Comparison of ENCODE assay signal across 32 cellular contexts in the genomic region with DNA sequence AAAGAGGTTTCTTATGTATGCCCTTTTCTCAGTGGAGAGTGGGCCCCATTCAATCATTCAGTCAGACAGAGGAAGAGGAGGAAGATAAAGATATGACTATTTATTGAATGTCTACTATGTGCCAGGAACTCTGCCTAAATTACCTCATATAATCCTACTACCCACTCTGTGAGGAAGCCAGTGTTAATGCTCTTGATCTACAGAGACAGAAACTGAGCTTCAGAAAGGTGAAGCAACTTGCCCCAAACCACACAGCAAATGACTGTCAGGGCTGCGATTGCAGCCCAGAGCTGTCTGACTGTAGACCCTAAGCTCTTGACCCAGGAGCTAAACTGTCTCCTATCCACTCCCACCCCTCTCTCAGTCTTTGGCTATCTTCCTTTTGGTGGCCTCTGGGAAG. TPM values are rescaled to one million over a fixed set of nuclear protein-coding genes. Genes with fewer than 3 reads are reported as not detected.
"Had no signal": no experiment of that assay in that cellular context is flagged by ENCODE, and none has a peak within 500 bp of the region (broad histone marks: within the 10 kb centered on the region; RNA-seq: fewer than 3 reads in every experiment).

No MANE protein-coding gene starts in this region.

- H3K4me3 Mint-ChIP-seq: activated B cell treated with CpG ODN at 0.5 μM for 24 hours; activated naive CD8-positive, alpha-beta T cell treated with anti-CD3 and anti-CD28 coated beads for 36 hours; activated T-cell treated with anti-CD3 and anti-CD28 coated beads, Interleukin-2, amount 50 U/mL, for 4 hours; effector memory CD8-positive, alpha-beta T cell; naive thymus-derived CD4-positive, alpha-beta T cell; T-cell; T-helper 2 cell treated with Interferon-gamma antibody and Interleukin-4, amounts not matched to agents 5 μg/mL and 100 μg/mL, for 36 hours had no signal

- H3K27ac ChIP-seq: adrenal gland, brain microvascular endothelial cell, coronary artery, gastrocnemius medialis, hepatocyte, ovary, skin epidermis, stomach, thyroid gland, upper lobe of left lung, vagina had no signal

- H3K27ac Mint-ChIP-seq: activated B cell treated with CpG ODN at 0.5 μM for 24 hours; activated naive CD8-positive, alpha-beta T cell treated with anti-CD3 and anti-CD28 coated beads for 36 hours; effector memory CD8-positive, alpha-beta T cell; naive thymus-derived CD4-positive, alpha-beta T cell; progenitor cell of endocrine pancreas; T-cell; T-helper 2 cell treated with Interferon-gamma antibody and Interleukin-4, amounts not matched to agents 5 μg/mL and 100 μg/mL, for 36 hours had no signal

- H3K9me3 Mint-ChIP-seq: activated B cell treated with CpG ODN at 0.5 μM for 24 hours; activated naive CD8-positive, alpha-beta T cell treated with anti-CD3 and anti-CD28 coated beads for 36 hours; activated T-cell treated with anti-CD3 and anti-CD28 coated beads, Interleukin-2, amount 50 U/mL, for 4 hours; effector memory CD8-positive, alpha-beta T cell; T-cell; T-helper 2 cell treated with Interferon-gamma antibody and Interleukin-4, amounts not matched to agents 5 μg/mL and 100 μg/mL, for 36 hours had no signal

- H3K27me3 ChIP-seq: dorsolateral prefrontal cortex, ovary, thyroid gland, vagina had no signal

- H3K9me3 ChIP-seq: adrenal gland, gastrocnemius medialis, ovary, stomach, thyroid gland, upper lobe of left lung, vagina had no signal

- DNase-seq: activated B cell treated with CpG ODN at 0.5 μM for 24 hours; activated CD4-positive, alpha-beta T cell treated with anti-CD3 and anti-CD28 coated beads, Interleukin-2, amount 50 U/mL, for 4 hours; activated CD8-positive, alpha-beta memory T cell treated with anti-CD3 and anti-CD28 coated beads, Interleukin-2, amount 50 U/mL, for 48 hours; activated naive CD4-positive, alpha-beta T cell; activated naive CD8-positive, alpha-beta T cell treated with anti-CD3 and anti-CD28 coated beads for 36 hours; activated T-cell treated with anti-CD3 and anti-CD28 coated beads, Interleukin-2, amount 50 U/mL, for 4 hours; adrenal gland; aorta; brain microvascular endothelial cell; dorsolateral prefrontal cortex; effector memory CD8-positive, alpha-beta T cell; erythroblast; gastrocnemius medialis; glutamatergic neuron; left colon; mammary epithelial cell; midbrain; naive thymus-derived CD4-positive, alpha-beta T cell; ovary; stimulated activated CD4-positive, alpha-beta T cell treated with anti-CD3 and anti-CD28 coated beads, Interleukin-12 subunit alpha, Interleukin-12 subunit beta, amount 100 ng/mL, for 4 hours; stimulated activated CD4-positive, alpha-beta T cell treated with anti-CD3 and anti-CD28 coated beads, Interleukin-4, amount 100 ng/mL, for 1 hour; stomach; T-cell; thyroid gland; upper lobe of left lung had no signal

- H3K4me3 ChIP-seq: adrenal gland, coronary artery, gastrocnemius medialis, hepatocyte, ovary, skin epidermis, stomach, thyroid gland, upper lobe of left lung, vagina had no signal

- H3K4me2 ChIP-seq: hepatocyte had no signal

- H3K36me3 ChIP-seq: adrenal gland, brain microvascular endothelial cell, gastrocnemius medialis, ovary, stomach, thyroid gland, upper lobe of left lung, vagina had no signal

- H3K79me2 ChIP-seq: hepatocyte had no signal

- H2AFZ ChIP-seq: hepatocyte had no signal

- H3K36me3 Mint-ChIP-seq: activated naive CD8-positive, alpha-beta T cell treated with anti-CD3 and anti-CD28 coated beads for 36 hours; naive thymus-derived CD4-positive, alpha-beta T cell; T-cell had no signal

- ATAC-seq: effector memory CD8-positive, alpha-beta T cell; gastrocnemius medialis; left colon; naive thymus-derived CD4-positive, alpha-beta T cell; sciatic nerve; T-cell had no signal

- H3K4me1 ChIP-seq: adrenal gland, gastrocnemius medialis had no signal

RNA-seq across cellular contexts. Expression of gene SRCIN1, which starts 8.4 kb away (rescaled TPM):
- polyA plus RNA-seq: naive thymus-derived CD4-positive, alpha-beta T cell had no signal
